Comparison of ENCODE assay signal across 12 cellular contexts in the genomic region with DNA sequence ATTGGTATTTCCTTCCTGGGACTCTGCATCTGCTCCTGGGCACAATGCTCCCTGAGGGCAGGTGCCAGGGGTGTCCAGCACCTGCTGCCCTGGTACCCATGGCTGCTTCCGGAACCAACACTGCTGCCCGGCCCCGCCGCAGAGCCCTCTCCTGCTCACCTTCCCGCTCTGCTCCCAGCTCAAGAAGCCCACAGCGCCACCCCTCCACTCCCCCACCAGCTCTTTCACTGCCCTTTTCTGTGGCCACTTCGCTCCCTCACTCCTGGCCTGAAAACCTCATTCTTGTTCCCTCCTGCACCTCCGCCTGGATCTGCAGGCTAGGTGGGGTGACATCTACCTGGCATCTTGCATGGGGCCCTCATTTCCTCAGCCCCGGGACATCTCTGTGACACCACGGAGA. TPM values are rescaled to one million over a fixed set of nuclear protein-coding genes. Genes with fewer than 3 reads are reported as not detected.
DNase-seq lines count a peak whose midpoint lies in the region; ATAC-seq and TF ChIP-seq lines count a peak whose summit lies in the region.
"Had no signal": no experiment of that assay in that cellular context is flagged by ENCODE, and none has a peak within 500 bp of the region (broad histone marks: within the 10 kb centered on the region; RNA-seq: fewer than 3 reads in every experiment).

No MANE protein-coding gene starts in this region.

- no peaks in the 10 kb centered on the region for H3K9me3 Mint-ChIP-seq in activated T-helper 17 cell treated with anti-CD3 and anti-CD28 coated beads, Interleukin-2, amount 50 U/mL, for 72 hours

- no peaks in the 10 kb centered on the region for H3K36me3 ChIP-seq in cardiac muscle cell
- no peaks in the 10 kb centered on the region for H3K36me3 ChIP-seq in mucosa of stomach (ENCODE audit: control insufficient read depth, insufficient read depth, low read length)
- H3K36me3 ChIP-seq in testis (ENCODE audit: low read depth, missing control alignments) = no peaks in the 10 kb centered on the region

- H3K9ac ChIP-seq in mucosa of stomach (ENCODE audit: low read length) = peak overlapping the region; percentile 22

- H3K4me3 Mint-ChIP-seq in activated T-helper 17 cell treated with anti-CD3 and anti-CD28 coated beads, Interleukin-2, amount 50 U/mL, for 72 hours = peak overlapping the region; percentile 8

- no peaks in the 10 kb centered on the region for H3K9me3 ChIP-seq in cardiac muscle cell (ENCODE audit: low read depth)
- no peaks in the 10 kb centered on the region for H3K9me3 ChIP-seq in mucosa of stomach (ENCODE audit: control insufficient read depth, low read length)
- no peaks in the 10 kb centered on the region for H3K9me3 ChIP-seq in testis

- no peak for DNase-seq in cardiac muscle cell (ENCODE audit: low read depth in 1 of 2, low spot score in 1 of 2)
- no peak for DNase-seq in left cardiac atrium
- DNase-seq in testis = peak; percentile 57
- DNase-seq in NCI-H2171 treated with DMSO at 0.1 percent for 48 hours (lab: John Stamatoyannopoulos, UW) = no peak
- DNase-seq: activated CD4-positive, alpha-beta T cell treated with anti-CD3 and anti-CD28 coated beads, Interleukin-2, amount 50 U/mL, for 4 hours; activated gamma-delta T cell treated with Interleukin-2 at 50 U/mL for 16 hours; mammary epithelial cell; NCI-H446 treated with DMSO at 0.1 percent for 48 hours had no signal

- no peak overlapping the region for H3K4me3 ChIP-seq in cardiac muscle cell
- no peak overlapping the region for H3K4me3 ChIP-seq in mucosa of stomach (ENCODE audit: low read length)
- H3K4me3 ChIP-seq in testis = no peak overlapping the region

- peaks cover 18% of the 10 kb centered on the region for H3K36me3 Mint-ChIP-seq in activated T-helper 17 cell treated with anti-CD3 and anti-CD28 coated beads, Interleukin-2, amount 50 U/mL, for 72 hours (ENCODE audit: low read depth)

- no peaks in the 10 kb centered on the region for H3K27me3 Mint-ChIP-seq in activated T-helper 17 cell treated with anti-CD3 and anti-CD28 coated beads, Interleukin-2, amount 50 U/mL, for 72 hours

- intact Hi-C loops in left cardiac atrium (cut with DNase I) (no loop called here), testis (cut with DNase I; ENCODE audit: low total_unique reads) (no loop called here)

- ATAC-seq in left cardiac atrium (no peak), esophagus mucosa (no peak), GM19023 (IDR thresholded peaks at IDR 0.05; ENCODE audit: unreplicated experiment) (no peak)
- no peak for ATAC-seq in activated T-helper 17 cell treated with anti-CD3 and anti-CD28 coated beads, Interleukin-2, amount 50 U/mL, for 72 hours (replicated peaks)

- H3K27me3 ChIP-seq in cardiac muscle cell = no peaks in the 10 kb centered on the region
- no peaks in the 10 kb centered on the region for H3K27me3 ChIP-seq in mucosa of stomach (ENCODE audit: control insufficient read depth, insufficient read depth, low read length)
- H3K27me3 ChIP-seq in testis = no peaks in the 10 kb centered on the region

- TF ChIP-seq CTCF in cardiac muscle cell (IDR thresholded peaks at IDR 0.05; ENCODE audit: low read depth, low read length) (no peak), testis (IDR thresholded peaks at IDR 0.05) (no peak)

- TF ChIP-seq POLR2A in testis (IDR thresholded peaks at IDR 0.05) = no peak

- 66 to 70% methylated on average over 10 of the region's 10 CpGs for WGBS in testis, 2 donors

- H3K27ac Mint-ChIP-seq in activated T-helper 17 cell treated with anti-CD3 and anti-CD28 coated beads, Interleukin-2, amount 50 U/mL, for 72 hours = no peak overlapping the region

- H3K27ac ChIP-seq in cardiac muscle cell (peak overlapping the region; percentile 93), testis (peak overlapping the region in 1 of 2 donors; percentile 20)

- peaks cover 56% of the 10 kb centered on the region for H3K4me1 ChIP-seq in cardiac muscle cell (ENCODE audit: low read depth)
- H3K4me1 ChIP-seq in mucosa of stomach (ENCODE audit: control insufficient read depth, insufficient read depth, low read length) = peaks cover 59% of the 10 kb centered on the region
- H3K4me1 ChIP-seq in testis = peaks cover 83% of the 10 kb centered on the region

- H3K4me1 Mint-ChIP-seq in activated T-helper 17 cell treated with anti-CD3 and anti-CD28 coated beads, Interleukin-2, amount 50 U/mL, for 72 hours = peaks cover 19% of the 10 kb centered on the region

RNA-seq across cellular contexts. Expression of a gene that starts 6.4 kb away (rescaled TPM):
- total RNA-seq in cardiac muscle cell (43.0 and 45.5 TPM in 2 replicates), left cardiac atrium (10 to 100 TPM; 27.5 to 37.9 TPM), testis (10 to 100 TPM; 35.7 to 41.4 TPM), esophagus mucosa (24.4 TPM)
- polyA plus RNA-seq in cardiac muscle cell (29.2 and 34.9 TPM in 2 replicates), testis (ENCODE audit: insufficient read depth, low read depth, low replicate concordance) (22.3 TPM)
- total RNA-seq in activated T-helper 17 cell treated with anti-CD3 and anti-CD28 coated beads, Interleukin-2, amount 50 U/mL, for 72 hours = 10 to 100 TPM; 27.8 to 33.2 TPM

RNA-seq across cellular contexts. Expression of a gene that starts 26.4 kb away (rescaled TPM):
- total RNA-seq in cardiac muscle cell (67.8 and 72.8 TPM in 2 replicates), left cardiac atrium (10 to 100 TPM; 18.3 to 20.8 TPM), testis (10 to 100 TPM; 59.2 to 62.6 TPM), esophagus mucosa (10.4 TPM)
- polyA plus RNA-seq in cardiac muscle cell (71.8 and 88.4 TPM in 2 replicates), testis (ENCODE audit: insufficient read depth, low read depth, low replicate concordance) (24.7 TPM)
- total RNA-seq in activated T-helper 17 cell treated with anti-CD3 and anti-CD28 coated beads, Interleukin-2, amount 50 U/mL, for 72 hours = 10 to 100 TPM; 22.8 to 29.2 TPM
